17 cellular contexts compared by ENCODE assay signal in genomic region chr4:54061067-54061466, GRCh38. TPM values are rescaled to one million over a fixed set of nuclear protein-coding genes. Genes with fewer than 3 reads are reported as not detected.
DNase-seq lines count a peak whose midpoint lies in the region; ATAC-seq lines count a peak whose summit lies in the region.
"Had no signal": no experiment of that assay in that cellular context is flagged by ENCODE, and none has a peak within 500 bp of the region (broad histone marks: within the 10 kb centered on the region; RNA-seq: fewer than 3 reads in every experiment).

No MANE protein-coding gene starts in this region.

- H3K36me3 ChIP-seq in BLaER1 (no peaks in the 10 kb centered on the region), HUES48 (ENCODE audit: control insufficient read depth, insufficient read depth, low read length) (no peaks in the 10 kb centered on the region)
- peaks cover 0 to 8% (median 0%) of the 10 kb centered on the region in 3 experiments for H3K36me3 ChIP-seq in naive thymus-derived CD4-positive, alpha-beta T cell (ENCODE audit: control insufficient read depth in 2 of 3, insufficient read depth in 3 of 3, low read length in 3 of 3)
- H3K36me3 ChIP-seq: neutrophil had no signal

- H3K36me3 Mint-ChIP-seq in central memory CD8-positive, alpha-beta T cell (ENCODE audit: insufficient read depth), result peaks cover 35% of the 10 kb centered on the region
- peaks cover 0 to 15% (median 0%) of the 10 kb centered on the region in 5 donors for H3K36me3 Mint-ChIP-seq in naive thymus-derived CD4-positive, alpha-beta T cell

- POLR2A ChIA-PET in naive thymus-derived CD4-positive, alpha-beta T cell (lab: Charles Lee), result no interaction called here

- H3K4me3 ChIP-seq in BLaER1, result no peak overlapping the region
- peak overlapping the region; percentile 2; the same call in 1 of the 2 replicates for H3K4me3 ChIP-seq in HUES48 (ENCODE audit: low read depth, low read length)
- H3K4me3 ChIP-seq in naive thymus-derived CD4-positive, alpha-beta T cell (ENCODE audit: low read length), result no peak overlapping the region

- intact Hi-C loops in naive thymus-derived CD4-positive, alpha-beta T cell (cut with micrococcal nuclease), result loop anchor here (1.0 to 10.0 kb wide), 7 partner anchors 20 to 1886 kb away; partner anchors contain the start of genes CEP135 (in 1 of the 2), CLOCK (in 1 of the 2), EXOC1 (in 1 of the 2) and TMEM165 (in 1 of the 2)

- H3K4me1 Mint-ChIP-seq in central memory CD8-positive, alpha-beta T cell, result peaks cover 81% of the 10 kb centered on the region
- H3K4me1 Mint-ChIP-seq in naive thymus-derived CD4-positive, alpha-beta T cell, result peaks cover 68 to 88% (median 76%) of the 10 kb centered on the region in 7 donors

- no peaks in the 10 kb centered on the region for H3K9me3 Mint-ChIP-seq in central memory CD8-positive, alpha-beta T cell
- H3K9me3 Mint-ChIP-seq in naive thymus-derived CD4-positive, alpha-beta T cell, result peaks cover 0 to 3% (median 0%) of the 10 kb centered on the region in 11 donors
- H3K9me3 Mint-ChIP-seq: activated T-helper 1 cell treated with anti-CD3 and anti-CD28 coated beads, Interleukin-12 subunit alpha, Interleukin-12 subunit beta, Interleukin-2, Interleukin-4 antibody, amounts not matched to agents 30 ng/mL and 10 ng/mL and 1 ng/mL, durations not matched to agents 14 hours and 24 hours and 36 hours; CD14-positive monocyte had no signal

- H3K27me3 ChIP-seq in BLaER1, result no peaks in the 10 kb centered on the region
- peaks cover 13% of the 10 kb centered on the region; the same call in 1 of the 2 replicates for H3K27me3 ChIP-seq in HUES48 (ENCODE audit: control insufficient read depth, insufficient read depth, low read length)
- H3K27me3 ChIP-seq in naive thymus-derived CD4-positive, alpha-beta T cell (ENCODE audit: control insufficient read depth in 2 of 2, insufficient read depth in 2 of 2, low read length in 2 of 2), result no peaks in the 10 kb centered on the region
- H3K27me3 ChIP-seq: neutrophil had no signal

- H3K27ac ChIP-seq in BLaER1 (no peak overlapping the region), HUES48 (ENCODE audit: low read depth, low read length) (no peak overlapping the region)
- H3K27ac ChIP-seq in naive thymus-derived CD4-positive, alpha-beta T cell (ENCODE audit: low read depth, low read length), result peak overlapping the region; percentile 34
- H3K27ac ChIP-seq: WERI-Rb-1 had no signal

- no peak overlapping the region for H3K27ac Mint-ChIP-seq in central memory CD8-positive, alpha-beta T cell (ENCODE audit: low read depth)
- peak overlapping the region in 6 of 9 donors; percentile 17 to 98 (median 76) for H3K27ac Mint-ChIP-seq in naive thymus-derived CD4-positive, alpha-beta T cell
- H3K27ac Mint-ChIP-seq: activated T-helper 1 cell treated with anti-CD3 and anti-CD28 coated beads, Interleukin-12 subunit alpha, Interleukin-12 subunit beta, Interleukin-2, Interleukin-4 antibody, amounts not matched to agents 30 ng/mL and 10 ng/mL and 1 ng/mL, durations not matched to agents 14 hours and 24 hours and 36 hours had no signal

- no peaks in the 10 kb centered on the region for H3K9me3 ChIP-seq in BLaER1
- no peaks in the 10 kb centered on the region for H3K9me3 ChIP-seq in HUES48 (ENCODE audit: control insufficient read depth, insufficient read depth, low read length)
- H3K9me3 ChIP-seq in naive thymus-derived CD4-positive, alpha-beta T cell (ENCODE audit: control insufficient read depth in 2 of 3, low read length in 3 of 3), result no peaks in the 10 kb centered on the region
- H3K9me3 ChIP-seq: neutrophil had no signal

- ATAC-seq in central memory CD8-positive, alpha-beta T cell (replicated peaks; ENCODE audit: extremely low read depth, poor library complexity, severe bottlenecking), result no peak
- no peak for ATAC-seq in naive thymus-derived CD4-positive, alpha-beta T cell
- no peak for ATAC-seq in HG03039 (IDR thresholded peaks at IDR 0.05; ENCODE audit: unreplicated experiment)

- peak overlapping the region; percentile 80 for H3K4me2 ChIP-seq in BLaER1

- H3K27me3 Mint-ChIP-seq in central memory CD8-positive, alpha-beta T cell, result no peaks in the 10 kb centered on the region
- H3K27me3 Mint-ChIP-seq in naive thymus-derived CD4-positive, alpha-beta T cell, result no peaks in the 10 kb centered on the region

- H3K9ac ChIP-seq in BLaER1 (no peak overlapping the region), HUES48 (ENCODE audit: low read depth, low read length) (no peak overlapping the region)

- H3K4me1 ChIP-seq in BLaER1 (peaks cover 76% of the 10 kb centered on the region), HUES48 (ENCODE audit: control insufficient read depth, insufficient read depth, low read length) (peaks cover 46% of the 10 kb centered on the region)
- H3K4me1 ChIP-seq in naive thymus-derived CD4-positive, alpha-beta T cell (ENCODE audit: control insufficient read depth in 2 of 2, insufficient read depth in 2 of 2, low read length in 2 of 2), result peaks cover 32 to 57% of the 10 kb centered on the region in 2 donors

- no peak for DNase-seq in central memory CD8-positive, alpha-beta T cell (ENCODE audit: low spot score in 2 of 2)
- no peak for DNase-seq in naive thymus-derived CD4-positive, alpha-beta T cell
- no peak for DNase-seq in Kasumi-1 (lab: John Stamatoyannopoulos, UW)
- no peak for DNase-seq in NCI-H2196 (lab: John Stamatoyannopoulos, UW; ENCODE audit: unreplicated experiment)
- DNase-seq in GOT3 (lab: John Stamatoyannopoulos, UW), result no peak
- DNase-seq: cerebellar nuclear complex; islet precursor cell; MV-4-11; NCI-H524 treated with DMSO at 0.1 percent for 48 hours; stimulated activated CD4-positive, alpha-beta T cell treated with anti-CD3 and anti-CD28 coated beads, Interleukin-15, amount 100 ng/mL, for 24 hours; WERI-Rb-1 had no signal

- CTCF ChIA-PET in naive thymus-derived CD4-positive, alpha-beta T cell (lab: Charles Lee), result interaction anchor here (0.7 kb wide), 1 partner anchor 69 kb away, joined by 3 read pairs; no protein-coding TSS in a partner anchor

- peak overlapping the region; percentile 91 for H3K4me3 Mint-ChIP-seq in central memory CD8-positive, alpha-beta T cell
- H3K4me3 Mint-ChIP-seq in naive thymus-derived CD4-positive, alpha-beta T cell, result peak overlapping the region in 9 of 10 donors; percentile 39 to 97 (median 85)

- peaks cover 78% of the 10 kb centered on the region for H4K20me1 ChIP-seq in BLaER1

RNA-seq across cellular contexts. Expression of gene CHIC2, which starts 3.3 kb away (rescaled TPM):
- total RNA-seq in naive thymus-derived CD4-positive, alpha-beta T cell, result 10 to 100 TPM; 22.4 to 55.7 (median 40.7) TPM
- polyA plus RNA-seq in naive thymus-derived CD4-positive, alpha-beta T cell, result 10 to 100 TPM; 59.0 to 64.2 TPM

RNA-seq across cellular contexts. Expression of gene GSX2, which starts 38.9 kb away (rescaled TPM):
- not detected for total RNA-seq in naive thymus-derived CD4-positive, alpha-beta T cell
- not detected for polyA plus RNA-seq in naive thymus-derived CD4-positive, alpha-beta T cell
- total RNA-seq: activated T-helper 1 cell treated with anti-CD3 and anti-CD28 coated beads, Interleukin-12 subunit alpha, Interleukin-12 subunit beta, Interleukin-2, Interleukin-4 antibody, amounts not matched to agents 30 ng/mL and 10 ng/mL and 1 ng/mL, durations not matched to agents 14 hours and 24 hours and 36 hours had no signal
- polyA plus RNA-seq: CD14-positive monocyte had no signal
